8 cellular contexts compared by ENCODE assay signal in genomic region chr3:129278439-129278969, GRCh38. TPM values are rescaled to one million over a fixed set of nuclear protein-coding genes. Genes with fewer than 3 reads are reported as not detected.
A peak's percentile ranks its signal among the peaks of the same experiment; 100 is the strongest.
DNase-seq lines count a peak whose midpoint lies in the region; ATAC-seq and TF ChIP-seq lines count a peak whose summit lies in the region.

Gene HMCES, plus strand, starts transcription at chr3:129278870. Its CDS starts 863 bp downstream, at chr3:129279733.

- H3K4me3 ChIP-seq in ACC112 (ENCODE audit: low read depth, low read length) (peak within 1 kb of the TSS; percentile 97), choroid plexus epithelial cell (ENCODE audit: low read depth, low read length) (peak within 1 kb of the TSS; percentile 86), kidney epithelial cell (ENCODE audit: low read depth, low read length) (peak within 1 kb of the TSS; percentile 80)

- H2AFZ ChIP-seq in ACC112 (ENCODE audit: low read length, unreplicated experiment) = peak within 1 kb of the TSS; percentile 83

- DNase-seq in NCI-H526 (lab: John Stamatoyannopoulos, UW) (peak; percentile 80 to 97), choroid plexus epithelial cell (ENCODE audit: low read depth) (peak; percentile 83), kidney epithelial cell (ENCODE audit: low read depth) (peak; percentile 35)
- DNase-seq in activated CD4-positive, alpha-beta T cell treated with anti-CD3 and anti-CD28 coated beads for 48 hours = peak; percentile 94
- peak; percentile 95 for DNase-seq in stimulated activated CD4-positive, alpha-beta T cell treated with anti-CD3 and anti-CD28 coated beads, Interleukin-15, amount 100 ng/mL, for 24 hours

- peaks cover 27% of the 10 kb centered on the region for H3K4me1 ChIP-seq in ACC112 (ENCODE audit: control insufficient read depth, insufficient read depth, low read length, unreplicated experiment)

- no peak for TF ChIP-seq CTCF in choroid plexus epithelial cell (conservative IDR thresholded peaks at IDR 0.05; ENCODE audit: low read depth, low read length)
- no peak for TF ChIP-seq CTCF in kidney epithelial cell (IDR thresholded peaks at IDR 0.05; ENCODE audit: insufficient read depth, low read length, poor library complexity, severe bottlenecking)

- H3K36me3 ChIP-seq in ACC112 (ENCODE audit: insufficient read depth, low read length) (peaks cover 15% of the 10 kb centered on the region), kidney epithelial cell (ENCODE audit: control insufficient read depth, insufficient read depth, low read length) (no peaks in the 10 kb centered on the region)

- peaks cover 12% of the 10 kb centered on the region for H3K79me2 ChIP-seq in ACC112 (ENCODE audit: control insufficient read depth, insufficient read depth, low read length, unreplicated experiment)

- H3K27ac ChIP-seq in ACC112 (ENCODE audit: low read depth, low read length) = peak within 1 kb of the TSS; percentile 89

- H3K27me3 ChIP-seq in ACC112 (ENCODE audit: insufficient read depth, low read length) (no peaks in the 10 kb centered on the region), kidney epithelial cell (ENCODE audit: control insufficient read depth, insufficient read depth, low read length) (no peaks in the 10 kb centered on the region)

- ATAC-seq in GM19043 (IDR thresholded peaks at IDR 0.05; ENCODE audit: low read depth, unreplicated experiment) = peak; percentile 30
- ATAC-seq in HG03442 (IDR thresholded peaks at IDR 0.05; ENCODE audit: unreplicated experiment) = peak; percentile 47

RNA-seq across cellular contexts. Expression of gene HMCES, which starts in this region (rescaled TPM):
- 30.1 and 31.4 TPM in 2 replicates for total RNA-seq in kidney epithelial cell

Comparison
In these comparisons a context has a peak if more than half of its experiments do, and no peak if none do; other contexts are left out.
1. Peak in every context shown above with its lines: DNase-seq, ATAC-seq, H3K4me3 ChIP-seq and H3K27ac ChIP-seq.
2. DNase-seq: peak in every context shown above with its lines; median percentile 95 in stimulated activated CD4-positive, alpha-beta T cell treated with anti-CD3 and anti-CD28 coated beads, Interleukin-15, amount 100 ng/mL, for 24 hours; 94 in activated CD4-positive, alpha-beta T cell treated with anti-CD3 and anti-CD28 coated beads for 48 hours; 88 in NCI-H526; 83 in choroid plexus epithelial cell; 35 in kidney epithelial cell.